Comparison of ENCODE assay signal across 22 cellular contexts in genomic region chr4:48334900-48335384, GRCh38. TPM values are rescaled to one million over a fixed set of nuclear protein-coding genes. Genes with fewer than 3 reads are reported as not detected.
DNase-seq lines count a peak whose midpoint lies in the region; TF ChIP-seq lines count a peak whose summit lies in the region.
"Had no signal": no experiment of that assay in that cellular context is flagged by ENCODE, and none has a peak within 500 bp of the region (broad histone marks: within the 10 kb centered on the region; RNA-seq: fewer than 3 reads in every experiment).

No MANE protein-coding gene starts in this region.

- peaks cover 7% of the 10 kb centered on the region for H3K27me3 Mint-ChIP-seq in activated CD4-positive, alpha-beta T cell treated with anti-CD3 and anti-CD28 coated beads, Interleukin-2, amount 10 ng/mL, durations not matched to agents 24 days and 14 days
- H3K27me3 Mint-ChIP-seq: type B pancreatic cell had no signal

- H3K27ac ChIP-seq in PC-9, result no peak overlapping the region
- H3K27ac ChIP-seq: A549, left lung, stomach had no signal

- no peak overlapping the region for H3K4me3 Mint-ChIP-seq in activated CD4-positive, alpha-beta T cell treated with anti-CD3 and anti-CD28 coated beads, Interleukin-2, amount 10 ng/mL, durations not matched to agents 24 days and 14 days
- H3K4me3 Mint-ChIP-seq: activated CD4-positive, alpha-beta memory T cell treated with anti-CD3 and anti-CD28 coated beads, Interleukin-2, amount 10 ng/mL, durations not matched to agents 7 days and 5 days; mesothelial cell of epicardium; natural killer cell treated with Interleukin-12 subunit alpha and Interleukin-12 subunit beta and Interleukin-15 and Interleukin-18, amount 100 ng/mL, for 72 hours; type B pancreatic cell had no signal

- no peaks in the 10 kb centered on the region for H4K20me1 ChIP-seq in PC-9 (ENCODE audit: insufficient read depth)

- H3K4me1 Mint-ChIP-seq in activated CD4-positive, alpha-beta T cell treated with anti-CD3 and anti-CD28 coated beads, Interleukin-2, amount 10 ng/mL, durations not matched to agents 24 days and 14 days, result peaks cover 24% of the 10 kb centered on the region

- CTCF ChIA-PET in PC-9 (lab: Charles Lee), result no interaction called here

- DNase-seq in NCI-H748 (lab: John Stamatoyannopoulos, UW; ENCODE audit: unreplicated experiment), result peak; percentile 2
- DNase-seq in NCI-H748 treated with DMSO at 0.1 percent for 48 hours (lab: John Stamatoyannopoulos, UW), result no peak
- peak; percentile 66 for DNase-seq in NCI-H2196 treated with DMSO at 0.1 percent for 48 hours (lab: John Stamatoyannopoulos, UW; ENCODE audit: unreplicated experiment)
- DNase-seq in fibroblast of mammary gland (ENCODE audit: low read depth), result peak; percentile 47
- DNase-seq in effector CD8-positive, alpha-beta T cell (lab: John Stamatoyannopoulos, UW), result no peak
- no peak for DNase-seq in PC-9
- no peak for DNase-seq in activated CD4-positive, alpha-beta T cell treated with anti-CD3 and anti-CD28 coated beads, Interleukin-2, amount 10 ng/mL, durations not matched to agents 24 days and 14 days
- no peak for DNase-seq in BE2C
- DNase-seq: activated CD4-positive, alpha-beta memory T cell treated with anti-CD3 and anti-CD28 coated beads, Interleukin-2, amount 10 ng/mL, durations not matched to agents 7 days and 5 days; activated effector memory CD4-positive, alpha-beta T cell treated with anti-CD3 and anti-CD28 coated beads, Interleukin-2, amount 50 U/mL, for 16 hours; activated T-cell treated with anti-CD3 and anti-CD28 coated beads for 4 hours; Caco-2; cerebellar nuclear complex; EL; head of caudate nucleus; left lung; right cardiac atrium; stomach had no signal

- H3K27ac Mint-ChIP-seq in activated CD4-positive, alpha-beta T cell treated with anti-CD3 and anti-CD28 coated beads, Interleukin-2, amount 10 ng/mL, durations not matched to agents 24 days and 14 days, result no peak overlapping the region
- H3K27ac Mint-ChIP-seq: activated CD4-positive, alpha-beta memory T cell treated with anti-CD3 and anti-CD28 coated beads, Interleukin-2, amount 10 ng/mL, durations not matched to agents 7 days and 5 days; mesothelial cell of epicardium; natural killer cell treated with Interleukin-12 subunit alpha and Interleukin-12 subunit beta and Interleukin-15 and Interleukin-18, amount 100 ng/mL, for 72 hours; type B pancreatic cell had no signal

- H3K79me2 ChIP-seq in PC-9 (ENCODE audit: low read depth), result 0 out of 2 replicates have a peak, but pooled peaks cover 4% of the 10 kb centered on the region

- POLR2A ChIA-PET in PC-9 (lab: Charles Lee; ENCODE audit: unreplicated experiment), result no interaction called here

- H2AFZ ChIP-seq in PC-9, result no peak overlapping the region

- intact Hi-C loops in PC-9 (cut with micrococcal nuclease; ENCODE audit: unreplicated experiment), result no loop called here
- intact Hi-C loops in activated CD4-positive, alpha-beta T cell treated with anti-CD3 and anti-CD28 coated beads, Interleukin-2, amount 10 ng/mL, durations not matched to agents 24 days and 14 days (cut with micrococcal nuclease), result no loop called here

- no peaks in the 10 kb centered on the region for H3K36me3 ChIP-seq in PC-9 (ENCODE audit: low read depth)
- no peaks in the 10 kb centered on the region for H3K36me3 ChIP-seq in BE2C
- H3K36me3 ChIP-seq: left lung, stomach had no signal

- H3K4me2 ChIP-seq in PC-9, result no peak overlapping the region
- H3K4me2 ChIP-seq: A549 had no signal

- no peaks in the 10 kb centered on the region for H3K36me3 Mint-ChIP-seq in activated CD4-positive, alpha-beta T cell treated with anti-CD3 and anti-CD28 coated beads, Interleukin-2, amount 10 ng/mL, durations not matched to agents 24 days and 14 days (ENCODE audit: low read depth)
- H3K36me3 Mint-ChIP-seq: mesothelial cell of epicardium; natural killer cell treated with Interleukin-12 subunit alpha and Interleukin-12 subunit beta and Interleukin-15 and Interleukin-18, amount 100 ng/mL, for 72 hours; type B pancreatic cell had no signal

- H3K27me3 ChIP-seq in PC-9 (ENCODE audit: insufficient read depth, low read depth), result no peaks in the 10 kb centered on the region
- H3K27me3 ChIP-seq in BE2C, result no peaks in the 10 kb centered on the region
- H3K27me3 ChIP-seq: left lung, stomach had no signal

- TF ChIP-seq CTCF in fibroblast of mammary gland (conservative IDR thresholded peaks at IDR 0.05; ENCODE audit: control insufficient read depth, insufficient read depth, low read depth, low read length) (no peak), PC-9 (conservative IDR thresholded peaks at IDR 0.05) (no peak), BE2C (IDR thresholded peaks at IDR 0.05; ENCODE audit: low read depth, low read length) (no peak)

- H3K9me2 ChIP-seq in PC-9 (ENCODE audit: insufficient read depth), result no peaks in the 10 kb centered on the region

- H3K4me1 ChIP-seq in PC-9 (replicated peaks; ENCODE audit: insufficient read depth) (peaks cover 62% of the 10 kb centered on the region), BE2C (no peaks in the 10 kb centered on the region)

- H3K4me3 ChIP-seq in fibroblast of mammary gland (ENCODE audit: control insufficient read depth, low read depth, low read length), result no peak overlapping the region
- no peak overlapping the region for H3K4me3 ChIP-seq in PC-9
- no peak overlapping the region for H3K4me3 ChIP-seq in BE2C (ENCODE audit: low read depth, low read length)
- H3K4me3 ChIP-seq: A549, left lung, stomach had no signal

- H3F3A ChIP-seq in PC-9 (ENCODE audit: insufficient read depth, low read depth), result peaks cover 49% of the 10 kb centered on the region

- BruUV-seq in PC-9 (replicated peaks; lab: Mats Ljungman, UMichigan), result no TSS peak

- H3K9me3 ChIP-seq in PC-9 (ENCODE audit: insufficient read depth, low read depth) (no peaks in the 10 kb centered on the region), BE2C (no peaks in the 10 kb centered on the region)
- H3K9me3 ChIP-seq: A549, Caco-2, left lung, stomach had no signal

- no peaks in the 10 kb centered on the region for H3K9me3 Mint-ChIP-seq in activated CD4-positive, alpha-beta T cell treated with anti-CD3 and anti-CD28 coated beads, Interleukin-2, amount 10 ng/mL, durations not matched to agents 24 days and 14 days
- H3K9me3 Mint-ChIP-seq: activated CD4-positive, alpha-beta memory T cell treated with anti-CD3 and anti-CD28 coated beads, Interleukin-2, amount 10 ng/mL, durations not matched to agents 7 days and 5 days; mesothelial cell of epicardium; natural killer cell treated with Interleukin-12 subunit alpha and Interleukin-12 subunit beta and Interleukin-15 and Interleukin-18, amount 100 ng/mL, for 72 hours; type B pancreatic cell had no signal

RNA-seq across cellular contexts. Expression of gene SLAIN2, which starts 6.4 kb away (rescaled TPM):
- total RNA-seq in PC-9 (2021), result 31.5 and 70.4 TPM in 2 replicates
- 77.6 and 80.2 TPM in 2 replicates for total RNA-seq in activated CD4-positive, alpha-beta T cell treated with anti-CD3 and anti-CD28 coated beads, Interleukin-2, amount 10 ng/mL, durations not matched to agents 24 days and 14 days
- polyA plus RNA-seq in BE2C (2012; ENCODE audit: insufficient read depth, insufficient read length, low read depth), result 40.1 TPM

Comparison
In these comparisons a context has a peak if more than half of its experiments do, and no peak if none do; other contexts are left out.
1. DNase-seq: peak in NCI-H748 (single experiment), NCI-H2196 treated with DMSO at 0.1 percent for 48 hours (single experiment) and fibroblast of mammary gland (single experiment); none in NCI-H748 treated with DMSO at 0.1 percent for 48 hours (single experiment), effector CD8-positive, alpha-beta T cell (single experiment), PC-9 (0 of 2), activated CD4-positive, alpha-beta T cell treated with anti-CD3 and anti-CD28 coated beads, Interleukin-2, amount 10 ng/mL, durations not matched to agents 24 days and 14 days (single experiment) and BE2C (single experiment).